In the genomic region with DNA sequence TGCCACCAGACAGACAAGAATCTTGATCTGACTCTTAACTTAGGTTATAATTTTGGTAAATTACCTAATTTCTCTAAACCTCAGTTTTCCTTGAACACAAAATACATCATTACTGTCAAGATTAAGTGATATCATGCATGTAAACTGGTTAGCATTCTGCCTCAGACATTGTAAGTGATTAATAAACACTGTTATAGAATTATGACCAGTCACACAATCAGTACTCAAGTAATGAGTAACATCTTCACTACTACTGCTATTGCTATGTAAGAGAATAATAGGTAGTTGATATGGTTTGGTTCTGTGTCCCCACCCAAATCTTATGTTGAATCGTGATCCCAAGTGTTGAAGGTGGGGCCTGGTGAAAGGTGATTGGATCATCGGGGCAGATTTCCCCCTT, we compare ENCODE assay signal across 15 cellular contexts.
DNase-seq lines count a peak whose midpoint lies in the region; ATAC-seq, FAIRE-seq and TF ChIP-seq lines count a peak whose summit lies in the region.
"Had no signal": no experiment of that assay in that cellular context is flagged by ENCODE, and none has a peak within 500 bp of the region (broad histone marks: within the 10 kb centered on the region; RNA-seq: fewer than 3 reads in every experiment).

No MANE protein-coding gene starts in this region.

- H3K9me3 Mint-ChIP-seq in activated naive CD4-positive, alpha-beta T cell treated with anti-CD3 and anti-CD28 coated beads, Interleukin-2, amount 50 U/mL, for 72 hours = peaks cover 9 to 11% of the 10 kb centered on the region in 2 donors
- H3K9me3 Mint-ChIP-seq in activated T-helper 17 cell treated with anti-CD3 and anti-CD28 coated beads, Interleukin-2, amount 50 U/mL, for 72 hours = peaks cover 6% of the 10 kb centered on the region

- no peak for DNase-seq in activated naive CD4-positive, alpha-beta T cell treated with anti-CD3 and anti-CD28 coated beads, Interleukin-2, amount 50 U/mL, for 72 hours (ENCODE audit: low spot score in 2 of 2)
- no peak for DNase-seq in activated naive CD4-positive, alpha-beta T cell treated with Interleukin-2 at 50 U/mL for 16 hours
- DNase-seq in GM12892 (ENCODE audit: insufficient read length) = no peak
- no peak for DNase-seq in cerebellar nuclear complex (lab: John Stamatoyannopoulos, UW)
- DNase-seq: CD4-positive, alpha-beta memory T cell; COR-L47; DMS53; GF-D8; H9 had no signal

- H3K4me3 Mint-ChIP-seq in activated T-helper 17 cell treated with anti-CD3 and anti-CD28 coated beads, Interleukin-2, amount 50 U/mL, for 72 hours = no peak overlapping the region
- H3K4me3 Mint-ChIP-seq: B cell; CD4-positive, alpha-beta memory T cell; GM23338; H9 had no signal

- peaks cover 5 to 10% of the 10 kb centered on the region in 2 donors for H3K36me3 Mint-ChIP-seq in activated naive CD4-positive, alpha-beta T cell treated with anti-CD3 and anti-CD28 coated beads, Interleukin-2, amount 50 U/mL, for 72 hours
- H3K36me3 Mint-ChIP-seq in activated T-helper 17 cell treated with anti-CD3 and anti-CD28 coated beads, Interleukin-2, amount 50 U/mL, for 72 hours (ENCODE audit: low read depth) = no peaks in the 10 kb centered on the region

- no peak overlapping the region for H3K27ac Mint-ChIP-seq in activated naive CD4-positive, alpha-beta T cell treated with anti-CD3 and anti-CD28 coated beads, Interleukin-2, amount 50 U/mL, for 72 hours
- no peak overlapping the region for H3K27ac Mint-ChIP-seq in activated T-helper 17 cell treated with anti-CD3 and anti-CD28 coated beads, Interleukin-2, amount 50 U/mL, for 72 hours
- H3K27ac Mint-ChIP-seq: B cell; CD4-positive, alpha-beta memory T cell; GM23338; H9 had no signal

- H3K4me1 Mint-ChIP-seq in activated T-helper 17 cell treated with anti-CD3 and anti-CD28 coated beads, Interleukin-2, amount 50 U/mL, for 72 hours = no peaks in the 10 kb centered on the region
- H3K4me1 Mint-ChIP-seq: B cell had no signal

- ATAC-seq in activated naive CD4-positive, alpha-beta T cell treated with anti-CD3 and anti-CD28 coated beads, Interleukin-2, amount 50 U/mL, for 72 hours = peak; percentile 33 to 82
- ATAC-seq in activated T-helper 17 cell treated with anti-CD3 and anti-CD28 coated beads, Interleukin-2, amount 50 U/mL, for 72 hours (replicated peaks) = peak; percentile 72
- ATAC-seq in HG02610 (IDR thresholded peaks at IDR 0.05; ENCODE audit: unreplicated experiment) = no peak
- ATAC-seq in GM18505 (IDR thresholded peaks at IDR 0.05; ENCODE audit: unreplicated experiment) = no peak
- ATAC-seq: GM23338, K562 had no signal

- FAIRE-seq in GM12892 (lab: Jason Lieb, UNC) = peak; percentile 57
- FAIRE-seq: K562 had no signal

- no peaks in the 10 kb centered on the region for H3K27me3 Mint-ChIP-seq in activated T-helper 17 cell treated with anti-CD3 and anti-CD28 coated beads, Interleukin-2, amount 50 U/mL, for 72 hours
- H3K27me3 Mint-ChIP-seq: B cell; CD4-positive, alpha-beta memory T cell had no signal

- TF ChIP-seq POLR2A in GM12892 (IDR thresholded peaks at IDR 0.05; ENCODE audit: low read depth, low read length) (no peak), GM18505 (IDR thresholded peaks at IDR 0.05; ENCODE audit: borderline replicate concordance, extremely low read depth, insufficient read depth, insufficient read length) (no peak)

Comparison
In these comparisons a context has a peak if more than half of its experiments do, and no peak if none do; other contexts are left out.
1. ATAC-seq: peak in activated naive CD4-positive, alpha-beta T cell treated with anti-CD3 and anti-CD28 coated beads, Interleukin-2, amount 50 U/mL, for 72 hours (2 of 2) and activated T-helper 17 cell treated with anti-CD3 and anti-CD28 coated beads, Interleukin-2, amount 50 U/mL, for 72 hours (single experiment); none in HG02610 (single experiment) and GM18505 (single experiment).